ENCODE assay signal across 27 cellular contexts in the genomic region with DNA sequence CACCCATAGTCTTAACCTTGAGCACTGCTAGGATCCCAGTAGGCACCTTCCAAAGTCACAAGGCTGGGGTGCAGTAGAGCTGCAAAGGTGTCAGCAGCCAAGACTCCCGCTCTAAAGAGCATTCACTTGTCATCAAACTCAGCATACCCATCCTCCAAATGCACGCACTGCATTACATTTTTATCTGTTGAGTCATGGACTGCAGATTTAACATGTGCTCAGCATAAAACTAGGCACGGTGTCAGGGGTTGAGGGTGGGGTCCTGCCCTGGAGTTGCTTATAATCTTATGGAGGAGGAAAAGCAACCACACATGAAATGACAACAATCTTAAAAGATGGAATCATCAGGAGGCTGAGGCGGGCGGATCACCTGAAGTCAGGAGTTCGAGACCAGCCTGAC.
DNase-seq lines count a peak whose midpoint lies in the region; ATAC-seq, FAIRE-seq and TF ChIP-seq lines count a peak whose summit lies in the region.
"Had no signal": no experiment of that assay in that cellular context is flagged by ENCODE, and none has a peak within 500 bp of the region (broad histone marks: within the 10 kb centered on the region; RNA-seq: fewer than 3 reads in every experiment).

No MANE protein-coding gene starts in this region.

- CTCF ChIA-PET in activated CD4-positive, alpha-beta T cell treated with anti-CD3 and anti-CD28 coated beads, Interleukin-2, amount 10 ng/mL, durations not matched to agents 7 days and 5 days (lab: Charles Lee): interaction anchor here (1.3 kb wide), 1 partner anchor 16 kb away, joined by 3 read pairs; no protein-coding TSS in a partner anchor

- FAIRE-seq in bronchial epithelial cell (lab: Jason Lieb, UNC): no peak
- FAIRE-seq: GM12878 had no signal

- peak; percentile 21 for DNase-seq in EH (ENCODE audit: low read depth)
- DNase-seq in M059J (ENCODE audit: low read depth): peak; percentile 26
- peak; percentile 20 for DNase-seq in bronchial epithelial cell (ENCODE audit: low read depth)
- DNase-seq in iris pigment epithelial cell (ENCODE audit: low read depth): peak; percentile 54
- no peak for DNase-seq in activated CD4-positive, alpha-beta T cell treated with anti-CD3 and anti-CD28 coated beads, Interleukin-2, amount 10 ng/mL, durations not matched to agents 7 days and 5 days
- no peak for DNase-seq in COR-L47 (lab: John Stamatoyannopoulos, UW)
- DNase-seq in activated T-cell treated with anti-CD3 and anti-CD28 coated beads, Interleukin-2, amount 50 U/mL, for 1 hour: no peak
- DNase-seq: activated CD4-positive, alpha-beta T cell treated with anti-CD3 and anti-CD28 coated beads for 36 hours; activated effector memory CD4-positive, alpha-beta T cell treated with Interleukin-2 at 50 U/mL for 16 hours; activated T-cell treated with anti-CD3 and anti-CD28 coated beads for 4 hours; Calu3; DND-41; GM23248; heart left ventricle; left cardiac atrium; NCI-H1417 treated with DMSO at 0.1 percent for 48 hours; NCI-H2081 treated with DMSO at 0.1 percent for 48 hours; stimulated activated CD4-positive, alpha-beta T cell treated with anti-CD3 and anti-CD28 coated beads, Interleukin-15, amount 100 ng/mL, for 24 hours; stimulated activated naive CD4-positive, alpha-beta T cell; T-helper 17 cell; testis had no signal

- POLR2A ChIA-PET in activated CD4-positive, alpha-beta T cell treated with anti-CD3 and anti-CD28 coated beads, Interleukin-2, amount 10 ng/mL, durations not matched to agents 7 days and 5 days (lab: Charles Lee): no interaction called here

- no peak overlapping the region for H3K4me3 ChIP-seq in bronchial epithelial cell (ENCODE audit: low read depth, low read length)
- H3K4me3 ChIP-seq: ascending aorta, GM12878, GM23248, heart left ventricle, SK-N-MC, testis had no signal

- no peaks in the 10 kb centered on the region for H3K4me1 Mint-ChIP-seq in activated CD4-positive, alpha-beta T cell treated with anti-CD3 and anti-CD28 coated beads, Interleukin-2, amount 10 ng/mL, durations not matched to agents 7 days and 5 days
- H3K4me1 Mint-ChIP-seq: activated CD4-positive, alpha-beta T cell treated with anti-CD3 and anti-CD28 coated beads for 36 hours; T-helper 17 cell had no signal

- TF ChIP-seq CTCF in bronchial epithelial cell (IDR thresholded peaks at IDR 0.05; ENCODE audit: insufficient read depth, low read length, severe bottlenecking): no peak

- no peak for ATAC-seq in GM21423 (IDR thresholded peaks at IDR 0.05; ENCODE audit: unreplicated experiment)
- ATAC-seq: activated CD4-positive, alpha-beta T cell treated with anti-CD3 and anti-CD28 coated beads for 36 hours; GM12878; heart left ventricle; left cardiac atrium; sciatic nerve; T-helper 17 cell had no signal

- H3K27me3 ChIP-seq in bronchial epithelial cell (ENCODE audit: control insufficient read depth, insufficient read depth, low read length): no peaks in the 10 kb centered on the region
- H3K27me3 ChIP-seq: ascending aorta, heart left ventricle, testis had no signal

- no peak overlapping the region for H3K4me3 Mint-ChIP-seq in activated CD4-positive, alpha-beta T cell treated with anti-CD3 and anti-CD28 coated beads, Interleukin-2, amount 10 ng/mL, durations not matched to agents 7 days and 5 days
- H3K4me3 Mint-ChIP-seq: activated CD4-positive, alpha-beta T cell treated with anti-CD3 and anti-CD28 coated beads for 36 hours; activated naive CD8-positive, alpha-beta T cell; T-helper 17 cell had no signal

- no peaks in the 10 kb centered on the region for H3K36me3 Mint-ChIP-seq in activated CD4-positive, alpha-beta T cell treated with anti-CD3 and anti-CD28 coated beads, Interleukin-2, amount 10 ng/mL, durations not matched to agents 7 days and 5 days (ENCODE audit: low read depth)
- H3K36me3 Mint-ChIP-seq: activated naive CD8-positive, alpha-beta T cell had no signal

- H3K27ac Mint-ChIP-seq in activated CD4-positive, alpha-beta T cell treated with anti-CD3 and anti-CD28 coated beads, Interleukin-2, amount 10 ng/mL, durations not matched to agents 7 days and 5 days: no peak overlapping the region
- H3K27ac Mint-ChIP-seq: activated CD4-positive, alpha-beta T cell treated with anti-CD3 and anti-CD28 coated beads for 36 hours; activated naive CD8-positive, alpha-beta T cell; T-helper 17 cell had no signal

- H3K9me3 Mint-ChIP-seq in activated CD4-positive, alpha-beta T cell treated with anti-CD3 and anti-CD28 coated beads, Interleukin-2, amount 10 ng/mL, durations not matched to agents 7 days and 5 days: no peaks in the 10 kb centered on the region

- H3K27me3 Mint-ChIP-seq in activated CD4-positive, alpha-beta T cell treated with anti-CD3 and anti-CD28 coated beads, Interleukin-2, amount 10 ng/mL, durations not matched to agents 7 days and 5 days: no peaks in the 10 kb centered on the region
- H3K27me3 Mint-ChIP-seq: activated CD4-positive, alpha-beta T cell treated with anti-CD3 and anti-CD28 coated beads for 36 hours; activated naive CD8-positive, alpha-beta T cell; T-helper 17 cell had no signal

- no peaks in the 10 kb centered on the region for H3K36me3 ChIP-seq in bronchial epithelial cell (ENCODE audit: control insufficient read depth, insufficient read depth, low read length)
- H3K36me3 ChIP-seq: ascending aorta had no signal

Comparison
In these comparisons a context has a peak if more than half of its experiments do, and no peak if none do; other contexts are left out.
1. DNase-seq: peak in EH (single experiment), M059J (single experiment), bronchial epithelial cell (single experiment) and iris pigment epithelial cell (single experiment); none in activated CD4-positive, alpha-beta T cell treated with anti-CD3 and anti-CD28 coated beads, Interleukin-2, amount 10 ng/mL, durations not matched to agents 7 days and 5 days (single experiment), COR-L47 (single experiment) and activated T-cell treated with anti-CD3 and anti-CD28 coated beads, Interleukin-2, amount 50 U/mL, for 1 hour (single experiment).